1 cellular context compared by ENCODE assay signal in the genomic region with DNA sequence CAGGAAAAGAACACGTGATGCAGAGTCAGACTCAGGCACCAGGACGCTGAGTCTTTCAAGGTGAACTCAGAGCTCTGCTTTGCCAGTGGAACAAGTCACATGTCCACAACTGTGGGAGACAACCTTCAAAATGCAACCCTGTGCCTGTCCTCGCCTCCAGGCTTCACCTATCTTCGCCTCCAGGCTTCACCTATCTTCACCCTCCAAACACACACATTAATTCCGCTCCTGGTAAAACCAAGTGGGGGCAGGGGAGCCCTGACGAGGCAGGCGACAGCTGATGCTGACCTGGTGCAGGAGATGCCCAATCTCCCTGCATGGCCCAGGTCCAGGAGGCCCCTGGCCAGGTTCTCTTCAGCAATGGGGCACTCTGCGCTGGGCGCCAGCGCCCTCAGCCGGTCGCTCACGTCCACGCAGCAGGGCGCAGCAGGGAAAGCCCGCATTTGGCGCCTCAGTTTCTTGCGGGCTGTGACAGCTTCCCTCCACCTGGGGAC.
TF ChIP-seq lines count a peak whose summit lies in the region.

No MANE protein-coding gene starts in this region.

TF ChIP-seq in GM23338, 12 proteins besides CTCF, POLR2A, EP300 and RAD21 (continued from another document):
- TF ChIP-seq, protein P1, sequence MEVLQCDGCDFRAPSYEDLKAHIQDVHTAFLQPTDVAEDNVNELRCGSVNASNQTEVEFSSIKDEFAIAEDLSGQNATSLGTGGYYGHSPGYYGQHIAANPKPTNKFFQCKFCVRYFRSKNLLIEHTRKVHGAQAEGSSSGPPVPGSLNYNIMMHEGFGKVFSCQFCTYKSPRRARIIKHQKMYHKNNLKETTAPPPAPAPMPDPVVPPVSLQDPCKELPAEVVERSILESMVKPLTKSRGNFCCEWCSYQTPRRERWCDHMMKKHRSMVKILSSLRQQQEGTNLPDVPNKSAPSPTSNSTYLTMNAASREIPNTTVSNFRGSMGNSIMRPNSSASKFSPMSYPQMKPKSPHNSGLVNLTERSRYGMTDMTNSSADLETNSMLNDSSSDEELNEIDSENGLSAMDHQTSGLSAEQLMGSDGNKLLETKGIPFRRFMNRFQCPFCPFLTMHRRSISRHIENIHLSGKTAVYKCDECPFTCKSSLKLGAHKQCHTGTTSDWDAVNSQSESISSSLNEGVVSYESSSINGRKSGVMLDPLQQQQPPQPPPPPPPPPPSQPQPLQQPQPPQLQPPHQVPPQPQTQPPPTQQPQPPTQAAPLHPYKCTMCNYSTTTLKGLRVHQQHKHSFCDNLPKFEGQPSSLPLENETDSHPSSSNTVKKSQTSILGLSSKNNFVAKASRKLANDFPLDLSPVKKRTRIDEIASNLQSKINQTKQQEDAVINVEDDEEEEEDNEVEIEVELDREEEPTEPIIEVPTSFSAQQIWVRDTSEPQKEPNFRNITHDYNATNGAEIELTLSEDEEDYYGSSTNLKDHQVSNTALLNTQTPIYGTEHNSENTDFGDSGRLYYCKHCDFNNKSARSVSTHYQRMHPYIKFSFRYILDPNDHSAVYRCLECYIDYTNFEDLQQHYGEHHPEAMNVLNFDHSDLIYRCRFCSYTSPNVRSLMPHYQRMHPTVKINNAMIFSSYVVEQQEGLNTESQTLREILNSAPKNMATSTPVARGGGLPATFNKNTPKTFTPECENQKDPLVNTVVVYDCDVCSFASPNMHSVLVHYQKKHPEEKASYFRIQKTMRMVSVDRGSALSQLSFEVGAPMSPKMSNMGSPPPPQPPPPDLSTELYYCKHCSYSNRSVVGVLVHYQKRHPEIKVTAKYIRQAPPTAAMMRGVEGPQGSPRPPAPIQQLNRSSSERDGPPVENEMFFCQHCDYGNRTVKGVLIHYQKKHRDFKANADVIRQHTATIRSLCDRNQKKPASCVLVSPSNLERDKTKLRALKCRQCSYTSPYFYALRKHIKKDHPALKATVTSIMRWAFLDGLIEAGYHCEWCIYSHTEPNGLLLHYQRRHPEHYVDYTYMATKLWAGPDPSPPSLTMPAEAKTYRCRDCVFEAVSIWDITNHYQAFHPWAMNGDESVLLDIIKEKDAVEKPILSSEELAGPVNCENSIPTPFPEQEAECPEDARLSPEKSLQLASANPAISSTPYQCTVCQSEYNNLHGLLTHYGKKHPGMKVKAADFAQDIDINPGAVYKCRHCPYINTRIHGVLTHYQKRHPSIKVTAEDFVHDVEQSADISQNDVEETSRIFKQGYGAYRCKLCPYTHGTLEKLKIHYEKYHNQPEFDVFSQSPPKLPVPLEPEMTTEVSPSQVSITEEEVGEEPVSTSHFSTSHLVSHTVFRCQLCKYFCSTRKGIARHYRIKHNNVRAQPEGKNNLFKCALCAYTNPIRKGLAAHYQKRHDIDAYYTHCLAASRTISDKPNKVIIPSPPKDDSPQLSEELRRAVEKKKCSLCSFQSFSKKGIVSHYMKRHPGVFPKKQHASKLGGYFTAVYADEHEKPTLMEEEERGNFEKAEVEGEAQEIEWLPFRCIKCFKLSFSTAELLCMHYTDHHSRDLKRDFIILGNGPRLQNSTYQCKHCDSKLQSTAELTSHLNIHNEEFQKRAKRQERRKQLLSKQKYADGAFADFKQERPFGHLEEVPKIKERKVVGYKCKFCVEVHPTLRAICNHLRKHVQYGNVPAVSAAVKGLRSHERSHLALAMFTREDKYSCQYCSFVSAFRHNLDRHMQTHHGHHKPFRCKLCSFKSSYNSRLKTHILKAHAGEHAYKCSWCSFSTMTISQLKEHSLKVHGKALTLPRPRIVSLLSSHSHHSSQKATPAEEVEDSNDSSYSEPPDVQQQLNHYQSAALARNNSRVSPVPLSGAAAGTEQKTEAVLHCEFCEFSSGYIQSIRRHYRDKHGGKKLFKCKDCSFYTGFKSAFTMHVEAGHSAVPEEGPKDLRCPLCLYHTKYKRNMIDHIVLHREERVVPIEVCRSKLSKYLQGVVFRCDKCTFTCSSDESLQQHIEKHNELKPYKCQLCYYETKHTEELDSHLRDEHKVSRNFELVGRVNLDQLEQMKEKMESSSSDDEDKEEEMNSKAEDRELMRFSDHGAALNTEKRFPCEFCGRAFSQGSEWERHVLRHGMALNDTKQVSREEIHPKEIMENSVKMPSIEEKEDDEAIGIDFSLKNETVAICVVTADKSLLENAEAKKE (CRISPR knock-in tag; IDR thresholded peaks at IDR 0.05): no peak
- no peak for TF ChIP-seq REST (IDR thresholded peaks at IDR 0.05; ENCODE audit: unreplicated experiment)
TF ChIP-seq in GM23338: peak in this region for 0.
